Comparison of ENCODE assay signal across 8 cellular contexts in genomic region chr3:128879125-128879969, GRCh38. TPM values are rescaled to one million over a fixed set of nuclear protein-coding genes. Genes with fewer than 3 reads are reported as not detected.
DNase-seq lines count a peak whose midpoint lies in the region; ATAC-seq, FAIRE-seq and TF ChIP-seq lines count a peak whose summit lies in the region.

ACAD9 (plus strand) TSS chr3:128879620; CDS start chr3:128879692, 72 bp downstream.

- H3K4me3 ChIP-seq in Loucy (ENCODE audit: low read length, poor library complexity, severe bottlenecking) = peak within 1 kb of the TSS; percentile 93

- peaks cover 5% of the 10 kb centered on the region for H3K27me3 ChIP-seq in Loucy (ENCODE audit: insufficient read depth, low read length, poor library complexity, severe bottlenecking)

- TF ChIP-seq POLR2A in H54 (IDR thresholded peaks at IDR 0.05; ENCODE audit: low read depth, low read length) = peak; percentile 75
- TF ChIP-seq POLR2A in Raji (IDR thresholded peaks at IDR 0.05; ENCODE audit: insufficient read depth, low read depth, low read length) = peak; percentile 96

- H3F3A ChIP-seq in Loucy (ENCODE audit: low read depth) = no peaks in the 10 kb centered on the region

- H3K36me3 ChIP-seq in Loucy (ENCODE audit: insufficient read depth, low read length) = no peaks in the 10 kb centered on the region

- H4K20me1 ChIP-seq in Loucy (ENCODE audit: insufficient read depth, low read length, poor library complexity, severe bottlenecking) = peaks cover 15% of the 10 kb centered on the region

- no peaks in the 10 kb centered on the region for H3K9me2 ChIP-seq in Loucy (replicated peaks; ENCODE audit: low read depth, low read length)

- H3K4me1 Mint-ChIP-seq in natural killer cell = peaks cover 56 to 61% of the 10 kb centered on the region in 2 donors

- DNase-seq in EL = peak; percentile 97
- peak; percentile 98 for DNase-seq in H54 (ENCODE audit: insufficient read length, low spot score)
- DNase-seq in activated T-helper 9 cell treated with anti-CD3 and anti-CD28 coated beads, Interleukin-2, amount 50 U/mL, for 16 hours (ENCODE audit: low read depth) = peak; percentile 95
- DNase-seq in fibroblast of peridontal ligament (ENCODE audit: extremely low read depth) = peak; percentile 97
- DNase-seq in natural killer cell = peak; percentile 98
- peak; percentile 95 for DNase-seq in stimulated activated naive CD4-positive, alpha-beta T cell treated with Interleukin-2 at 50 U/mL for 16 hours (lab: John Stamatoyannopoulos, UW)

- FAIRE-seq in H54 (lab: Jason Lieb, UNC) = peak; percentile 55

- H3K27ac Mint-ChIP-seq in natural killer cell = peak within 1 kb of the TSS; percentile 90 to 92

- intact Hi-C loops in natural killer cell (cut with micrococcal nuclease) = loop anchor here (1.0 to 2.0 kb wide), 4 partner anchors 75 to 262 kb away; partner anchors contain the start of gene RPN1

- no peaks in the 10 kb centered on the region for H3K9me3 ChIP-seq in Loucy (ENCODE audit: insufficient read depth, low read depth, low read length)

- H3K4me3 Mint-ChIP-seq in natural killer cell = peak within 1 kb of the TSS; percentile 81

- peak within 1 kb of the TSS; percentile 100 for H3K9ac ChIP-seq in Loucy (ENCODE audit: low read depth, low read length, poor library complexity, severe bottlenecking)

- H3K9me3 Mint-ChIP-seq in natural killer cell = no peaks in the 10 kb centered on the region

- peaks cover 67% of the 10 kb centered on the region for H3K79me2 ChIP-seq in Loucy (ENCODE audit: insufficient read depth, low read length)

- peak; percentile 90 to 97 (median 95) for ATAC-seq in natural killer cell

- peak within 1 kb of the TSS; percentile 90 for H2AFZ ChIP-seq in Loucy (ENCODE audit: low read length)

- H3K4me2 ChIP-seq in Loucy (ENCODE audit: low read depth, low read length, poor library complexity, severe bottlenecking) = peak within 1 kb of the TSS; percentile 88

- peaks cover 3 to 4% of the 10 kb centered on the region in 2 donors for H3K27me3 Mint-ChIP-seq in natural killer cell (ENCODE audit: low read depth in 2 of 2)

- H3K4me1 ChIP-seq in Loucy (ENCODE audit: insufficient read depth, low read length, poor library complexity, severe bottlenecking) = peaks cover 57% of the 10 kb centered on the region

- no peak for TF ChIP-seq CTCF in Loucy (conservative IDR thresholded peaks at IDR 0.05; ENCODE audit: low read length)
- no peak for TF ChIP-seq CTCF in natural killer cell (IDR thresholded peaks at IDR 0.05)

- no peaks in the 10 kb centered on the region for H3K36me3 Mint-ChIP-seq in natural killer cell

RNA-seq across cellular contexts. Expression of gene ACAD9, which starts in this region (rescaled TPM):
- 10 to 100 TPM; 43.4 to 71.3 (median 54.2) TPM for total RNA-seq in natural killer cell

Comparison
In these comparisons a context has a peak if more than half of its experiments do, and no peak if none do; other contexts are left out.
1. Peak in every context shown above with its lines: DNase-seq, ATAC-seq and H3K4me3 ChIP-seq.